8 cellular contexts compared by ENCODE assay signal in the genomic region with DNA sequence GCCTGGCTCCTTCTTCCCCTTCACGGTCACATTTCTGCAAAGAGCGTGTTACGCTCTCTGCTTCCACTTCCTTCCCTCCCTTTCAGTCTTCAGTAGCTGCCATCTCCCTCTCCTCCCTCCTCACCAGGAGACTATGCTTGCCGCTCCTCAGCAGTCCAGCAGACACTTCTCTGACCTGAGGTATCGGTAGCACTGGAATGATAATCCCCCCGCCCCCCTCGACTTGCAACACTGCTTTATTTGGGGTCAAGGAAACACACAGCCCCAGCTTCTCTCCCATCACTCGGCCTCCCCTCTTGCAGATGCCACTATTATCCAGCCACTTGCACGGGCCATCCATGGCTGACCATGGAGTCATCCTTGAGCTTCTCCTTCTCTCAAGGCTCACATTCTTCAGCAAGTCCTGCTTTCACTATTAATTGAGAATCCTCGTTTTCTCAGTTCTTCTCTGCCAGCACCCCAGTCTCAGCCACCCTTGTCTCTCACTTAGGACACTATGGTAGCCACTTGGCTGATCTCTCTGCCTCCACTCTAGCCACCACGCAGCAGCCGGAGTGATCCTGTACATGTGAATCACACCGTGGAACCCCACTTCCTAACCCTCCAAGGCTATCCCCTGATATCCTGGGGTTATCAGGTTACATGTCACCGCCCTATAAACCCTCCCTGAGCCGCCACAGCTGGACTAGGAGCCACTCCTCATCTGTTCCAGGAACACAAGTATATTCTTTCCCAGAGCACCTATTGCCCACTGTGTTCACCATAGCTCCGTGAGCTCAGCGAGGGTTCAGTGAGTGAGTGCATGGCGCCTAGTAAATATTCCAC. TPM values are rescaled to one million over a fixed set of nuclear protein-coding genes. Genes with fewer than 3 reads are reported as not detected.
DNase-seq lines count a peak whose midpoint lies in the region; ATAC-seq and TF ChIP-seq lines count a peak whose summit lies in the region.

No MANE protein-coding gene starts in this region.

- peak overlapping the region; percentile 84 for H3K4me3 ChIP-seq in BLaER1
- peak overlapping the region; percentile 86 for H3K4me3 ChIP-seq in HUES64 (ENCODE audit: low read length)
- peak overlapping the region; percentile 89 for H3K4me3 ChIP-seq in epithelial cell of proximal tubule (ENCODE audit: low read depth, low read length)

- ATAC-seq in GM18873 (IDR thresholded peaks at IDR 0.05; ENCODE audit: low FRiP score, unreplicated experiment): peak; percentile 10
- peak; percentile 29 to 47 for ATAC-seq in natural killer cell treated with Interleukin-12 subunit alpha and Interleukin-12 subunit beta and Interleukin-15 and Interleukin-18, amount 100 ng/mL, for 72 hours
- no peak for ATAC-seq in GM21619 (IDR thresholded peaks at IDR 0.05; ENCODE audit: unreplicated experiment)

- H3K4me1 ChIP-seq in BLaER1: peaks cover 44% of the 10 kb centered on the region
- peaks cover 5% of the 10 kb centered on the region for H3K4me1 ChIP-seq in HUES64 (ENCODE audit: insufficient read depth, low read length)

- H3K36me3 ChIP-seq in BLaER1 (no peaks in the 10 kb centered on the region; the same call in 1 of the 2 replicates), HUES64 (ENCODE audit: insufficient read depth, low read length) (no peaks in the 10 kb centered on the region)

- DNase-seq in epithelial cell of proximal tubule (ENCODE audit: low read depth) (no peak), activated gamma-delta T cell treated with Interleukin-2 at 50 U/mL for 16 hours (no peak)
- DNase-seq in natural killer cell treated with Interleukin-12 subunit alpha and Interleukin-12 subunit beta and Interleukin-15 and Interleukin-18, amount 100 ng/mL, for 72 hours (ENCODE audit: low spot score): no peak

- H4K20me1 ChIP-seq in BLaER1: no peaks in the 10 kb centered on the region

- peaks cover 50 to 58% of the 10 kb centered on the region in 2 donors for H3K4me1 Mint-ChIP-seq in natural killer cell treated with Interleukin-12 subunit alpha and Interleukin-12 subunit beta and Interleukin-15 and Interleukin-18, amount 100 ng/mL, for 72 hours (ENCODE audit: low read depth in 2 of 2)

- peak overlapping the region; percentile 94 for H3K4me2 ChIP-seq in BLaER1

- WGBS in HUES64: 54% methylated on average over 18 of the region's 18 CpGs

- no peaks in the 10 kb centered on the region for H3K27me3 ChIP-seq in BLaER1
- H3K27me3 ChIP-seq in HUES64 (ENCODE audit: insufficient read depth, low read length): peaks cover 17% of the 10 kb centered on the region; the same call in 1 of the 2 replicates

- TF ChIP-seq CTCF in VCaP (conservative IDR thresholded peaks at IDR 0.05) (peak; percentile 12; the same call in 1 of the 2 replicates), epithelial cell of proximal tubule (conservative IDR thresholded peaks at IDR 0.05; ENCODE audit: low read depth, low read length) (no peak)

- peaks cover 13% of the 10 kb centered on the region for H3K36me3 Mint-ChIP-seq in natural killer cell treated with Interleukin-12 subunit alpha and Interleukin-12 subunit beta and Interleukin-15 and Interleukin-18, amount 100 ng/mL, for 72 hours

- peak overlapping the region; percentile 90 to 98 for H3K27ac Mint-ChIP-seq in natural killer cell treated with Interleukin-12 subunit alpha and Interleukin-12 subunit beta and Interleukin-15 and Interleukin-18, amount 100 ng/mL, for 72 hours

- H3K9ac ChIP-seq in BLaER1 (peak overlapping the region; percentile 88), HUES64 (ENCODE audit: low read depth, low read length) (no peak overlapping the region)

- no peaks in the 10 kb centered on the region for H3K9me3 Mint-ChIP-seq in natural killer cell treated with Interleukin-12 subunit alpha and Interleukin-12 subunit beta and Interleukin-15 and Interleukin-18, amount 100 ng/mL, for 72 hours

- H3K27me3 Mint-ChIP-seq in natural killer cell treated with Interleukin-12 subunit alpha and Interleukin-12 subunit beta and Interleukin-15 and Interleukin-18, amount 100 ng/mL, for 72 hours: no peaks in the 10 kb centered on the region

- peak overlapping the region; percentile 91 for H3K27ac ChIP-seq in BLaER1
- H3K27ac ChIP-seq in HUES64 (ENCODE audit: low read depth, low read length): no peak overlapping the region
- H3K27ac ChIP-seq in VCaP: peak overlapping the region; percentile 74

- peaks cover 2% of the 10 kb centered on the region; the same call in 1 of the 2 replicates for H3K9me3 ChIP-seq in BLaER1
- H3K9me3 ChIP-seq in HUES64 (ENCODE audit: insufficient read depth, low read depth, low read length): no peaks in the 10 kb centered on the region

- H3K4me3 Mint-ChIP-seq in natural killer cell treated with Interleukin-12 subunit alpha and Interleukin-12 subunit beta and Interleukin-15 and Interleukin-18, amount 100 ng/mL, for 72 hours: peak overlapping the region; percentile 94

RNA-seq across cellular contexts. Expression of a gene that starts 1.0 kb away (rescaled TPM):
- 6.0 TPM for polyA plus RNA-seq in HUES64 (2013, experiment 1 of 2)
- 5.8 TPM for polyA plus RNA-seq in HUES64 (2013, experiment 2 of 2)
- 27.7 and 52.2 TPM in 2 replicates for total RNA-seq in epithelial cell of proximal tubule
- 100 to 1,000 TPM; 142 to 143 TPM for total RNA-seq in natural killer cell treated with Interleukin-12 subunit alpha and Interleukin-12 subunit beta and Interleukin-15 and Interleukin-18, amount 100 ng/mL, for 72 hours
